ENCODE assay signal across 11 cellular contexts in the genomic region with DNA sequence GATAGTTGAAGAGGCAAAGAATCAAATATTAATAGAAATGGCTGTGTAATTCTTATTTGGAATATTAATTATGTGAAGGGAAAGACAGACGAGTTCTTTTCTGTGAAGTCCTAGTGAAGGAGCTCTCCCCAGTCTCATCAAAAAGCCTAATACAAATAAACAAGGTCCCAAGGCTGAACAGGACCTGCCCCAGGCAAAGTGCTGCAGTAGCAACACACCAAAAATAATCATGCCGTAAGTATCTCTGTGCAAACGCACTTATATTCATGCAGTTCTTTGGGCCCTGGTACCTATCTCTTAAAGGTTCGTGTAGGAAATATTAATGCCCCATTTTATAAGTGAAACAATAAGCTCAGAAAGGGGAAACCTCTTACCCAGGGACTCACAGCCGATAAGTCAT. TPM values are rescaled to one million over a fixed set of nuclear protein-coding genes. Genes with fewer than 3 reads are reported as not detected.
DNase-seq lines count a peak whose midpoint lies in the region; ATAC-seq, FAIRE-seq and TF ChIP-seq lines count a peak whose summit lies in the region.
"Had no signal": no experiment of that assay in that cellular context is flagged by ENCODE, and none has a peak within 500 bp of the region (broad histone marks: within the 10 kb centered on the region; RNA-seq: fewer than 3 reads in every experiment).

No MANE protein-coding gene starts in this region.

- POLR2A ChIA-PET in Panc1 (lab: Charles Lee) = interaction anchor here (0.6 kb wide), 2 partner anchors 58 to 133 kb away, joined by 3 to 6 read pairs; no protein-coding TSS in a partner anchor

- H3K27me3 ChIP-seq in Panc1 (ENCODE audit: control insufficient read depth, insufficient read depth, low read length) (no peaks in the 10 kb centered on the region), uterus (no peaks in the 10 kb centered on the region)

- TF ChIP-seq CTCF in Panc1 (IDR thresholded peaks at IDR 0.05) (no peak), epithelial cell of esophagus (IDR thresholded peaks at IDR 0.05; ENCODE audit: insufficient read depth, low read depth, low read length, missing control alignments) (no peak), nephron progenitor cell (IDR thresholded peaks at IDR 0.05) (no peak), uterus (IDR thresholded peaks at IDR 0.05) (no peak)

- no peak for FAIRE-seq in HTR-8/SVneo (lab: Jason Lieb, UNC)
- FAIRE-seq: H1, kidney had no signal

- peak overlapping the region; percentile 75 for H3K27ac ChIP-seq in Panc1 (ENCODE audit: low read length)
- peak overlapping the region; percentile 66 to 72 for H3K27ac ChIP-seq in uterus

- H3K27ac Mint-ChIP-seq in nephron progenitor cell = peak overlapping the region; percentile 45
- H3K27ac Mint-ChIP-seq: activated CD4-positive, alpha-beta memory T cell treated with anti-CD3 and anti-CD28 coated beads, Interleukin-2, amount 10 ng/mL, durations not matched to agents 7 days and 5 days; stimulated activated naive B cell treated with anti-CD40 and anti-IgM and Interleukin-4, amounts not matched to agents 10 μg/mL and 1 μg/mL and 100 μg/mL, for 72 hours had no signal

- H3K27me3 Mint-ChIP-seq in nephron progenitor cell (ENCODE audit: low read depth, poor library complexity) = peaks cover 14% of the 10 kb centered on the region
- H3K27me3 Mint-ChIP-seq: activated CD4-positive, alpha-beta memory T cell treated with anti-CD3 and anti-CD28 coated beads, Interleukin-2, amount 10 ng/mL, durations not matched to agents 7 days and 5 days; stimulated activated naive B cell treated with anti-CD40 and anti-IgM and Interleukin-4, amounts not matched to agents 10 μg/mL and 1 μg/mL and 100 μg/mL, for 72 hours had no signal

- peaks cover 26% of the 10 kb centered on the region for H3K4me1 ChIP-seq in Panc1 (ENCODE audit: control insufficient read depth, insufficient read depth, low read length)
- H3K4me1 ChIP-seq in uterus = no peaks in the 10 kb centered on the region

- no peak for DNase-seq in Panc1 (ENCODE audit: low read depth, low spot score)
- DNase-seq in epithelial cell of esophagus (ENCODE audit: low read depth) = peak; percentile 41
- no peak for DNase-seq in nephron progenitor cell
- DNase-seq in uterus = no peak
- DNase-seq in HTR-8/SVneo (ENCODE audit: insufficient read length, low spot score) = no peak
- no peak for DNase-seq in NK-92 treated with Interleukin-12 subunit alpha and Interleukin-12 subunit beta, amount 100 ng/mL, for 24 hours (lab: John Stamatoyannopoulos, UW)
- DNase-seq: activated CD4-positive, alpha-beta memory T cell treated with anti-CD3 and anti-CD28 coated beads, Interleukin-2, amount 10 ng/mL, durations not matched to agents 7 days and 5 days; kidney; stimulated activated naive B cell treated with anti-CD40 and anti-IgM and Interleukin-4, amounts not matched to agents 10 μg/mL and 1 μg/mL and 100 μg/mL, for 72 hours had no signal

- ATAC-seq in Panc1 (peak; percentile 66), GM21526 (IDR thresholded peaks at IDR 0.05; ENCODE audit: low FRiP score, unreplicated experiment) (no peak)

- in situ Hi-C loops in Panc1 (cut with HindIII; ENCODE audit: low pct_unique_long_range_greater_than_20kb, low sequenced_read_pairs) = no loop called here

- H3K4me3 ChIP-seq in Panc1 (ENCODE audit: low read depth in 2 of 2, low read length in 2 of 2) (no peak overlapping the region), epithelial cell of esophagus (ENCODE audit: low read length) (no peak overlapping the region), uterus (no peak overlapping the region)

- intact Hi-C loops in Panc1 (cut with micrococcal nuclease; ENCODE audit: unreplicated experiment) (loop anchor here (5.0 kb wide), 1 partner anchor 47 kb away; no protein-coding TSS in a partner anchor), uterus (cut with DNase I; ENCODE audit: low total_unique reads) (no loop called here)

- H3K36me3 Mint-ChIP-seq in nephron progenitor cell (ENCODE audit: low read depth) = no peaks in the 10 kb centered on the region

- H3K4me1 Mint-ChIP-seq in nephron progenitor cell = peaks cover 41% of the 10 kb centered on the region

- H3K9me3 Mint-ChIP-seq in nephron progenitor cell = peaks cover 3% of the 10 kb centered on the region
- H3K9me3 Mint-ChIP-seq: activated CD4-positive, alpha-beta memory T cell treated with anti-CD3 and anti-CD28 coated beads, Interleukin-2, amount 10 ng/mL, durations not matched to agents 7 days and 5 days had no signal

- H3K36me3 ChIP-seq in Panc1 (ENCODE audit: control insufficient read depth, insufficient read depth, low read length) (no peaks in the 10 kb centered on the region), uterus (no peaks in the 10 kb centered on the region)

- BruUV-seq in Panc1 (replicated peaks; lab: Mats Ljungman, UMichigan) = no TSS peak

- H3K4me3 Mint-ChIP-seq in nephron progenitor cell = no peak overlapping the region
- H3K4me3 Mint-ChIP-seq: activated CD4-positive, alpha-beta memory T cell treated with anti-CD3 and anti-CD28 coated beads, Interleukin-2, amount 10 ng/mL, durations not matched to agents 7 days and 5 days had no signal

- no peak for TF ChIP-seq POLR2A in uterus (IDR thresholded peaks at IDR 0.05)

- H3K9me3 ChIP-seq in Panc1 (ENCODE audit: control insufficient read depth, insufficient read depth, low read depth, low read length) (no peaks in the 10 kb centered on the region), uterus (no peaks in the 10 kb centered on the region)

- CTCF ChIA-PET in Panc1 (lab: Charles Lee) = no interaction called here

RNA-seq across cellular contexts. Expression of gene CHST15, which starts 12.2 kb away (rescaled TPM):
- total RNA-seq in Panc1 (2021; ENCODE audit: unreplicated experiment) (33.2 TPM), uterus (10 to 100 TPM in 3 of 4 donors, 1 to 10 TPM in 1; 9.7 to 28.5 (median 17.8) TPM)
- 22.3 TPM for polyA plus RNA-seq in Panc1 (2012; ENCODE audit: insufficient read length)
